In genomic region chr2:110853516-110853915, GRCh38 we compare ENCODE assay signal across 7 cellular contexts.
A peak's percentile ranks its signal among the peaks of the same experiment; 100 is the strongest.
DNase-seq lines count a peak whose midpoint lies in the region; ATAC-seq and TF ChIP-seq lines count a peak whose summit lies in the region.

No MANE protein-coding gene starts in this region.

- H3K27ac Mint-ChIP-seq in effector memory CD8-positive, alpha-beta T cell, result peak overlapping the region; percentile 94 to 96
- H3K27ac Mint-ChIP-seq in neural progenitor cell, result peak overlapping the region; percentile 17

- H3K4me2 ChIP-seq in neural progenitor cell, result no peak overlapping the region

- intact Hi-C loops in tibial artery (cut with DNase I; ENCODE audit: low total_unique reads), result no loop called here

- no peaks in the 10 kb centered on the region for H3K27me3 ChIP-seq in neural progenitor cell
- H3K27me3 ChIP-seq in tibial artery, result peaks cover 0 to 7% of the 10 kb centered on the region in 2 donors

- H3K4me3 ChIP-seq in neural progenitor cell (no peak overlapping the region), tibial artery (no peak overlapping the region)

- no peak overlapping the region for H3K9ac ChIP-seq in neural progenitor cell

- H3K79me2 ChIP-seq in neural progenitor cell (ENCODE audit: low read depth), result no peaks in the 10 kb centered on the region

- TF ChIP-seq CTCF in VCaP (conservative IDR thresholded peaks at IDR 0.05) (peak; percentile 67), neural progenitor cell (IDR thresholded peaks at IDR 0.05) (peak; percentile 67), tibial artery (IDR thresholded peaks at IDR 0.05) (peak in 1 of 2 experiments; percentile 17)

- H4K20me1 ChIP-seq in neural progenitor cell (ENCODE audit: low read depth), result no peaks in the 10 kb centered on the region

- no peaks in the 10 kb centered on the region for H3K36me3 Mint-ChIP-seq in effector memory CD8-positive, alpha-beta T cell (ENCODE audit: insufficient read depth)
- H3K36me3 Mint-ChIP-seq in neural progenitor cell, result no peaks in the 10 kb centered on the region

- no peaks in the 10 kb centered on the region for H3F3A ChIP-seq in neural progenitor cell (ENCODE audit: low read depth)

- H3K36me3 ChIP-seq in neural progenitor cell (no peaks in the 10 kb centered on the region), tibial artery (no peaks in the 10 kb centered on the region)

- no peaks in the 10 kb centered on the region for H3K9me3 Mint-ChIP-seq in effector memory CD8-positive, alpha-beta T cell
- peaks cover 11% of the 10 kb centered on the region for H3K9me3 Mint-ChIP-seq in neural progenitor cell

- H3K4me1 ChIP-seq in neural progenitor cell (peaks cover 7% of the 10 kb centered on the region), tibial artery (no peaks in the 10 kb centered on the region)

- peak overlapping the region; percentile 75 to 80 for H3K4me3 Mint-ChIP-seq in effector memory CD8-positive, alpha-beta T cell
- no peak overlapping the region for H3K4me3 Mint-ChIP-seq in neural progenitor cell

- peak overlapping the region; percentile 14 for H2AFZ ChIP-seq in neural progenitor cell (replicated peaks)

- ATAC-seq in effector memory CD8-positive, alpha-beta T cell (replicated peaks), result peak; percentile 12

- in situ Hi-C loops in KBM-7 (cut with MboI; ENCODE audit: low pct_unique_long_range_greater_than_20kb, low sequenced_read_pairs), result no loop called here

- DNase-seq in EH (ENCODE audit: low read depth) (peak; percentile 15), KBM-7 (peak; percentile 44), neural progenitor cell (ENCODE audit: low spot score) (peak; percentile 55), tibial artery (no peak), cerebellar nuclear complex (lab: John Stamatoyannopoulos, UW) (no peak)
- DNase-seq in effector memory CD8-positive, alpha-beta T cell, result peak; percentile 49 to 64 (median 59)

- no peaks in the 10 kb centered on the region for H3K27me3 Mint-ChIP-seq in effector memory CD8-positive, alpha-beta T cell
- peaks cover 14% of the 10 kb centered on the region for H3K27me3 Mint-ChIP-seq in neural progenitor cell (ENCODE audit: insufficient read depth, low read depth)

- no peak overlapping the region for H3K27ac ChIP-seq in VCaP
- no peak overlapping the region for H3K27ac ChIP-seq in neural progenitor cell
- H3K27ac ChIP-seq in tibial artery, result no peak overlapping the region

- peaks cover 52 to 60% of the 10 kb centered on the region in 2 donors for H3K4me1 Mint-ChIP-seq in effector memory CD8-positive, alpha-beta T cell (ENCODE audit: low read depth in 2 of 2)
- H3K4me1 Mint-ChIP-seq in neural progenitor cell, result peaks cover 7% of the 10 kb centered on the region

- H3K9me3 ChIP-seq in neural progenitor cell (ENCODE audit: low read depth) (no peaks in the 10 kb centered on the region), tibial artery (no peaks in the 10 kb centered on the region)

Comparison
In these comparisons a context has a peak if more than half of its experiments do, and no peak if none do; other contexts are left out.
1. DNase-seq: peak in EH (single experiment), KBM-7 (single experiment), effector memory CD8-positive, alpha-beta T cell (3 of 3) and neural progenitor cell (single experiment); none in tibial artery (0 of 2) and cerebellar nuclear complex (0 of 2).